ENCODE assay signal across 8 cellular contexts in the genomic region with DNA sequence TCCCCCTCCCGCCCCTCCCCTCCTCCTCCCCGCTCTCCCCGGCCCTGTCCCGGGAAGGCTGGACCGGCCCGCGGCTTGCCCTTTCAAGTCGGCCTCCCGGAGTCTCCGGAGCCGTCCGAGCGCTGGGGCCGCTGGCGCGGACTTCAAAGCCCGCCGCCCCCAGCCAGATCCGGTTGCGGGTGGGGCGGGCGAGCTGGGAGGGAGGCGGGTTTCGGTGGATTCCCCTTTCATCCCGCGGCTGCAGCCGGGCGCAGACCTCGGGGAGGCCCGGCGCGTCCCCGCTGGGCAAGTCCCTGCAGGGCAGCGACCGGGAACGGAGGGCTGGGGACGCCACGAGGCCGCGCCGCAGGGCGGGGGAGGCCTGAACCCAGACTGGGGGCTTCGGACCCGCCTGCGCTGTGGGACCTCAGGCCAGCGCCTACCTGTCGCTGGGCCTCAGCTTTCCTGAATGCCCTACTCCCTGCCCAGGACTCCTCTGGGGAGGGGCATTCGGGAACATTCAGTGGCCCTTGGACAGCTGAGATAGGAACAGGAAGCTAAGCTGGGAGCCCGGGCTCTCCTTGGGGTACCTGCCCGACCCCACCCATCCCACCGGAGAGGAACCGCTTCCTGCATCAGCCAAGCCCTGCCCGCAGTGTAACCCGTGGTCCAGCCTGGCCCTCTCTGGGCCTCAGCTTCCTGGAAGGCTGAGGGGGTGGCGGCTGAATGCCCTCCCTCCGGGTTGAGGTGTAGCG. TPM values are rescaled to one million over a fixed set of nuclear protein-coding genes. Genes with fewer than 3 reads are reported as not detected.
A peak's percentile ranks its signal among the peaks of the same experiment; 100 is the strongest.
DNase-seq lines count a peak whose midpoint lies in the region; ATAC-seq and TF ChIP-seq lines count a peak whose summit lies in the region.

No MANE protein-coding gene starts in this region.

- TF ChIP-seq EP300 in stomach (IDR thresholded peaks at IDR 0.05), result no peak

- no peak for TF ChIP-seq POLR2A in stomach (IDR thresholded peaks at IDR 0.05)

- peak; percentile 52 for ATAC-seq in HG03108 (IDR thresholded peaks at IDR 0.05; ENCODE audit: unreplicated experiment)

- no peaks in the 10 kb centered on the region for H3K36me3 ChIP-seq in brain microvascular endothelial cell (replicated peaks)
- no peaks in the 10 kb centered on the region for H3K36me3 ChIP-seq in stomach
- H3K36me3 ChIP-seq in MG63, result no peaks in the 10 kb centered on the region

- intact Hi-C loops in stomach (cut with DNase I; ENCODE audit: low total_unique reads), result no loop called here

- peaks cover 30 to 44% (median 37%) of the 10 kb centered on the region in 4 donors for H3K4me1 ChIP-seq in stomach

- H3K4me3 ChIP-seq in AG10803 (ENCODE audit: low read length), result peak overlapping the region; percentile 56
- H3K4me3 ChIP-seq in brain microvascular endothelial cell (ENCODE audit: low read depth, low read length), result peak overlapping the region; percentile 52
- H3K4me3 ChIP-seq in stomach, result peak overlapping the region; percentile 37 to 49 (median 47)
- no peak overlapping the region for H3K4me3 ChIP-seq in MG63

- peak overlapping the region; percentile 26 for H3K27ac ChIP-seq in brain microvascular endothelial cell
- peak overlapping the region; percentile 59 for H3K27ac ChIP-seq in layer of hippocampus (ENCODE audit: low read depth, low read length)
- H3K27ac ChIP-seq in stomach, result peak overlapping the region; percentile 86 to 94 (median 91)

- WGBS in stomach, 5 donors, result 2 to 23% (median 2%) methylated on average over 10 to 56 of the region's 57 CpGs

- in situ Hi-C loops in brain microvascular endothelial cell (cut with HindIII; ENCODE audit: low pct_ligation_motif_present, low sequenced_read_pairs), result no loop called here

- H3K27me3 ChIP-seq in brain microvascular endothelial cell (replicated peaks) (no peaks in the 10 kb centered on the region), layer of hippocampus (ENCODE audit: control insufficient read depth, insufficient read depth, low read length) (peaks cover 7% of the 10 kb centered on the region), stomach (peaks cover 0 to 6% (median 0%) of the 10 kb centered on the region in 3 donors), MG63 (no peaks in the 10 kb centered on the region)

- no peaks in the 10 kb centered on the region for H3K9me3 ChIP-seq in stomach
- no peaks in the 10 kb centered on the region for H3K9me3 ChIP-seq in MG63

- TF ChIP-seq CTCF in AG10803 (conservative IDR thresholded peaks at IDR 0.05; ENCODE audit: low read length) (no peak), brain microvascular endothelial cell (IDR thresholded peaks at IDR 0.05; ENCODE audit: low read depth, low read length, missing control alignments) (no peak), stomach (IDR thresholded peaks at IDR 0.05) (no peak)

- DNase-seq in AG10803 (ENCODE audit: low read depth) (peak; percentile 57), brain microvascular endothelial cell (no peak), stomach (peak; percentile 92), NOMO-1 (lab: John Stamatoyannopoulos, UW; ENCODE audit: unreplicated experiment in 2 of 2) (no peak), T-helper 9 cell (no peak), MG63 (no peak)

RNA-seq across cellular contexts. Expression of gene C9orf50, which starts 23.4 kb away (rescaled TPM):
- not detected for total RNA-seq in stomach
- polyA plus RNA-seq in stomach, result under 1 TPM in 1 of 3 donors, not detected in 2; 0.13 TPM
- total RNA-seq in MG63 (2014; rRNA removed; shearing (Covaris generic); ENCODE audit: low replicate concordance), result not detected in 2 replicates

RNA-seq across cellular contexts. Expression of gene NTMT1, which starts 28.4 kb away (rescaled TPM):
- 10 to 100 TPM in 4 of 5 donors, 1 to 10 TPM in 1; 1.7 to 29.8 (median 16.1) TPM for total RNA-seq in stomach
- 10 to 100 TPM; 40.2 to 68.4 (median 45.8) TPM for polyA plus RNA-seq in stomach
- 82.0 and 99.2 TPM in 2 replicates for total RNA-seq in MG63 (2014; rRNA removed; shearing (Covaris generic); ENCODE audit: low replicate concordance)

RNA-seq across cellular contexts. Expression of gene ASB6, which starts 44.4 kb away (rescaled TPM):
- total RNA-seq in stomach, result 10 to 100 TPM in 4 of 5 donors, 1 to 10 TPM in 1; 7.5 to 35.6 (median 18.1) TPM
- 10 to 100 TPM in 2 of 3 donors, 1 to 10 TPM in 1; 9.6 to 12.6 (median 10.3) TPM for polyA plus RNA-seq in stomach
- 11.1 and 24.4 TPM in 2 replicates for total RNA-seq in MG63 (2014; rRNA removed; shearing (Covaris generic); ENCODE audit: low replicate concordance)

Comparison
In these comparisons a context has a peak if more than half of its experiments do, and no peak if none do; other contexts are left out.
1. DNase-seq: peak in AG10803 (single experiment) and stomach (single experiment); none in brain microvascular endothelial cell (single experiment), NOMO-1 (0 of 2), T-helper 9 cell (single experiment) and MG63 (single experiment).
2. H3K27ac ChIP-seq: peak in every context shown above with its lines; median percentile 91 in stomach; 59 in layer of hippocampus; 26 in brain microvascular endothelial cell.